ENCODE assay signal across 29 cellular contexts in genomic region chr1:200362421-200362820, GRCh38. TPM values are rescaled to one million over a fixed set of nuclear protein-coding genes. Genes with fewer than 3 reads are reported as not detected.
DNase-seq lines count a peak whose midpoint lies in the region; ATAC-seq and TF ChIP-seq lines count a peak whose summit lies in the region.
"Had no signal": no experiment of that assay in that cellular context is flagged by ENCODE, and none has a peak within 500 bp of the region (broad histone marks: within the 10 kb centered on the region; RNA-seq: fewer than 3 reads in every experiment).

No MANE protein-coding gene starts in this region.

- H2AFZ ChIP-seq in GM23338 (no peak overlapping the region), trophoblast cell (ENCODE audit: insufficient read depth, low read length, poor library complexity) (no peak overlapping the region)

- H3K27ac ChIP-seq in GM23338 (ENCODE audit: low read depth) (peak overlapping the region; percentile 97), iPS-20b (ENCODE audit: low read length) (peak overlapping the region; percentile 91), trophoblast cell (ENCODE audit: low read depth, low read length) (no peak overlapping the region)
- H3K27ac ChIP-seq: brain microvascular endothelial cell, epithelial cell of prostate, pancreas, WERI-Rb-1 had no signal

- TF ChIP-seq CTCF in GM23338 (conservative IDR thresholded peaks at IDR 0.05; ENCODE audit: low read depth in 2 of 2) = no peak

- H4K8ac ChIP-seq in trophoblast cell (ENCODE audit: low read depth, low read length) = no peak overlapping the region

- no peaks in the 10 kb centered on the region for H3K79me2 ChIP-seq in GM23338 (replicated peaks; ENCODE audit: insufficient read depth)
- no peaks in the 10 kb centered on the region for H3K79me2 ChIP-seq in trophoblast cell (ENCODE audit: control insufficient read depth, insufficient read depth, low read length, poor library complexity)

- H3K4me2 ChIP-seq in GM23338 (peak overlapping the region; percentile 51), trophoblast cell (ENCODE audit: low read length) (no peak overlapping the region)

- H2BK12ac ChIP-seq in trophoblast cell (ENCODE audit: low read length) = no peak overlapping the region

- H2BK5ac ChIP-seq in trophoblast cell (ENCODE audit: low read depth, low read length, poor library complexity) = no peak overlapping the region

- no peak overlapping the region; the same call in 2 of the 3 replicates for H3K4me3 Mint-ChIP-seq in GM23338
- H3K4me3 Mint-ChIP-seq: activated CD4-positive, alpha-beta T cell treated with anti-CD3 and anti-CD28 coated beads, Interleukin-2, amount 10 ng/mL, durations not matched to agents 24 days and 14 days; activated T-cell treated with anti-CD3 and anti-CD28 coated beads, Interleukin-2, amount 50 U/mL, for 72 hours had no signal

- H3K4ac ChIP-seq in trophoblast cell (ENCODE audit: low read depth, low read length) = no peak overlapping the region

- H3K14ac ChIP-seq in trophoblast cell (ENCODE audit: low read length) = no peak overlapping the region

- H3K9me3 Mint-ChIP-seq in GM23338 = no peaks in the 10 kb centered on the region
- H3K9me3 Mint-ChIP-seq: activated CD4-positive, alpha-beta T cell treated with anti-CD3 and anti-CD28 coated beads, Interleukin-2, amount 10 ng/mL, durations not matched to agents 24 days and 14 days; activated T-cell treated with anti-CD3 and anti-CD28 coated beads, Interleukin-2, amount 50 U/mL, for 72 hours had no signal

- no peaks in the 10 kb centered on the region for H3K79me1 ChIP-seq in trophoblast cell (ENCODE audit: low read length)

- H3K4me1 Mint-ChIP-seq in GM23338 = peaks cover 25% of the 10 kb centered on the region

- peak; percentile 53 for ATAC-seq in GM23338
- ATAC-seq: activated T-cell treated with anti-CD3 and anti-CD28 coated beads, Interleukin-2, amount 50 U/mL, for 72 hours; HCT116; left cardiac atrium; pancreas; right cardiac atrium had no signal

- H3K9ac ChIP-seq in iPS-20b (ENCODE audit: low read depth, low read length) (peak overlapping the region; percentile 84; the same call in 1 of the 2 replicates), trophoblast cell (ENCODE audit: low read length) (no peak overlapping the region)

- H3K9me3 ChIP-seq in iPS-20b (ENCODE audit: insufficient read depth, low read depth, low read length) (no peaks in the 10 kb centered on the region), trophoblast cell (ENCODE audit: insufficient read depth, low read depth, low read length) (peaks cover 2% of the 10 kb centered on the region)
- H3K9me3 ChIP-seq: BE2C, pancreas, upper lobe of left lung had no signal

- no peak overlapping the region for H2BK120ac ChIP-seq in trophoblast cell (ENCODE audit: insufficient read depth, low read length, poor library complexity)

- peaks cover 15% of the 10 kb centered on the region for H3K36me3 Mint-ChIP-seq in GM23338 (ENCODE audit: low read depth)

- no peak overlapping the region for H3K27ac Mint-ChIP-seq in GM23338
- H3K27ac Mint-ChIP-seq: activated CD4-positive, alpha-beta T cell treated with anti-CD3 and anti-CD28 coated beads, Interleukin-2, amount 10 ng/mL, durations not matched to agents 24 days and 14 days; activated T-cell treated with anti-CD3 and anti-CD28 coated beads, Interleukin-2, amount 50 U/mL, for 72 hours had no signal

- peaks cover 40% of the 10 kb centered on the region for H3K4me1 ChIP-seq in GM23338 (ENCODE audit: insufficient read depth)
- H3K4me1 ChIP-seq in iPS-20b (ENCODE audit: insufficient read depth, low read length) = peaks cover 45% of the 10 kb centered on the region
- peaks cover 0 to 6% of the 10 kb centered on the region in 2 experiments for H3K4me1 ChIP-seq in trophoblast cell (ENCODE audit: control insufficient read depth in 1 of 2, insufficient read depth in 2 of 2, low read length in 2 of 2)
- H3K4me1 ChIP-seq: BE2C, pancreas had no signal

- no CpG with 5 or more reads among the region's 2 CpGs for WGBS in trophoblast cell (ENCODE audit: extremely low coverage, insufficient coverage, insufficient read length)

- peak; percentile 26 for DNase-seq in GM23338 (ENCODE audit: low spot score)
- DNase-seq in amygdala (lab: John Stamatoyannopoulos, UW) = peak in 30 of 56 donors; percentile 5 to 67 (median 28)
- peak; percentile 31 for DNase-seq in occipital lobe (lab: John Stamatoyannopoulos, UW)
- DNase-seq in epidermal melanocyte (ENCODE audit: insufficient read length, low spot score) = no peak
- no peak for DNase-seq in GM19238 (ENCODE audit: insufficient read length, low spot score)
- no peak for DNase-seq in trophoblast cell
- DNase-seq in NCI-H1417 treated with DMSO at 0.1 percent for 48 hours (lab: John Stamatoyannopoulos, UW) = no peak
- DNase-seq: activated CD4-positive, alpha-beta T cell treated with anti-CD3 and anti-CD28 coated beads, Interleukin-2, amount 10 ng/mL, durations not matched to agents 24 days and 14 days; activated naive CD4-positive, alpha-beta T cell treated with Interleukin-2 at 50 U/mL for 16 hours; activated T-cell treated with anti-CD3 and anti-CD28 coated beads, Interleukin-2, amount 50 U/mL, for 72 hours; BE2C; brain microvascular endothelial cell; glutamatergic neuron; left cardiac atrium; mammary epithelial cell; NCI-H1694 treated with DMSO at 0.1 percent for 48 hours; NCI-H2171 treated with DMSO at 0.1 percent for 48 hours; NCI-H524 treated with DMSO at 0.1 percent for 48 hours; pancreas; PC-3; right cardiac atrium; Right ventricle myocardium superior; SW 1271; T1000; upper lobe of left lung; WERI-Rb-1 had no signal

- peaks cover 7% of the 10 kb centered on the region for H3K27me3 Mint-ChIP-seq in GM23338 (ENCODE audit: insufficient read depth, low read depth, poor library complexity)
- H3K27me3 Mint-ChIP-seq: activated CD4-positive, alpha-beta T cell treated with anti-CD3 and anti-CD28 coated beads, Interleukin-2, amount 10 ng/mL, durations not matched to agents 24 days and 14 days had no signal

- H4K91ac ChIP-seq in trophoblast cell (ENCODE audit: low read depth, low read length) = no peak overlapping the region

- no peaks in the 10 kb centered on the region for H3K27me3 ChIP-seq in GM23338 (ENCODE audit: insufficient read depth)
- no peaks in the 10 kb centered on the region for H3K27me3 ChIP-seq in iPS-20b (ENCODE audit: insufficient read depth, low read length)
- no peaks in the 10 kb centered on the region for H3K27me3 ChIP-seq in trophoblast cell (ENCODE audit: insufficient read depth, low read length)
- H3K27me3 ChIP-seq: BE2C, brain microvascular endothelial cell, pancreas, upper lobe of left lung had no signal

- H3F3A ChIP-seq in GM23338 (replicated peaks; ENCODE audit: low read depth) = peaks cover 12% of the 10 kb centered on the region; the same call in 1 of the 2 replicates

- H3K36me3 ChIP-seq in GM23338 (ENCODE audit: insufficient read depth) = no peaks in the 10 kb centered on the region
- peaks cover 8% of the 10 kb centered on the region; the same call in 1 of the 2 replicates for H3K36me3 ChIP-seq in iPS-20b (ENCODE audit: insufficient read depth, low read depth, low read length)
- no peaks in the 10 kb centered on the region for H3K36me3 ChIP-seq in trophoblast cell (ENCODE audit: control insufficient read depth in 1 of 2, insufficient read depth in 2 of 2, low read length in 2 of 2)
- H3K36me3 ChIP-seq: BE2C, brain microvascular endothelial cell, pancreas, upper lobe of left lung, WERI-Rb-1 had no signal

- H4K12ac ChIP-seq in trophoblast cell (ENCODE audit: low read depth, low read length) = no peak overlapping the region

- no peak overlapping the region for H3K4me3 ChIP-seq in GM23338
- H3K4me3 ChIP-seq in iPS-20b (ENCODE audit: low read length) = no peak overlapping the region
- no peak overlapping the region for H3K4me3 ChIP-seq in trophoblast cell (ENCODE audit: low read depth, low read length)
- H3K4me3 ChIP-seq: pancreas, upper lobe of left lung had no signal

- H4K20me1 ChIP-seq in GM23338 (replicated peaks; ENCODE audit: insufficient read depth) = no peaks in the 10 kb centered on the region

- H3K23ac ChIP-seq in trophoblast cell (ENCODE audit: low read length) = no peak overlapping the region

- no peaks in the 10 kb centered on the region for H3K9me2 ChIP-seq in GM23338 (ENCODE audit: insufficient read depth)

- H2AK5ac ChIP-seq in trophoblast cell (ENCODE audit: low read length) = no peak overlapping the region

- no peak overlapping the region for H3K18ac ChIP-seq in trophoblast cell (ENCODE audit: low read length)

TF ChIP-seq in GM23338, 12 proteins besides CTCF, POLR2A, EP300 and RAD21 (continues in another document):
- TF ChIP-seq ZNF331 (CRISPR knock-in tag; IDR thresholded peaks at IDR 0.05; ENCODE audit: low read depth) (no peak), EZH2phosphoT487 (IDR thresholded peaks at IDR 0.05; ENCODE audit: unreplicated experiment) (no peak), REST (IDR thresholded peaks at IDR 0.05; ENCODE audit: unreplicated experiment) (no peak), EZH2 (IDR thresholded peaks at IDR 0.05; ENCODE audit: low read depth, unreplicated experiment) (no peak), ZNF114 (CRISPR knock-in tag; IDR thresholded peaks at IDR 0.05) (no peak), NANOG (IDR thresholded peaks at IDR 0.05; ENCODE audit: borderline replicate concordance) (no peak)

RNA-seq across cellular contexts. Expression of gene ZNF281, which starts 47.4 kb away (rescaled TPM):
- 79.3 and 81.2 TPM in 2 replicates for total RNA-seq in GM23338 (2014; rRNA removed; shearing (Covaris generic))
- polyA plus RNA-seq in GM23338 (2016; fragmentation: Nextera tagmentation; extraction: Ambion mirVana) = 51.5 and 62.1 TPM in 2 replicates
- 52.4 TPM for total RNA-seq in occipital lobe
- 15.2 and 15.3 TPM in 2 replicates for polyA plus RNA-seq in trophoblast cell (2013)

Comparison
In these comparisons a context has a peak if more than half of its experiments do, and no peak if none do; other contexts are left out.
1. DNase-seq: peak in GM23338 (single experiment), amygdala (30 of 56) and occipital lobe (single experiment); none in epidermal melanocyte (single experiment), GM19238 (single experiment), trophoblast cell (0 of 2) and NCI-H1417 treated with DMSO at 0.1 percent for 48 hours (single experiment).